ENCODE assay signal across 1 cellular context in genomic region chr19:10625003-10625761, GRCh38.
TF ChIP-seq lines count a peak whose summit lies in the region.

SLC44A2 (plus strand) TSS chr19:10625553; CDS start chr19:10625634, 81 bp downstream.

TF ChIP-seq in HEK293, 187 proteins besides CTCF, POLR2A, EP300 and RAD21 (continued from another document and continues in another):
- TF ChIP-seq ZNF639 (tag by site-specific recombination; IDR thresholded peaks at IDR 0.05) (no peak), ZNF558 (tag by site-specific recombination; IDR thresholded peaks at IDR 0.05) (no peak), ZFP41 (tag by site-specific recombination; IDR thresholded peaks at IDR 0.05; ENCODE audit: borderline replicate concordance) (no peak), ZIC2 (tag by site-specific recombination; IDR thresholded peaks at IDR 0.05) (peak; percentile 74), ZFP69B (tag by site-specific recombination; IDR thresholded peaks at IDR 0.05) (no peak), OSR2 (tag by site-specific recombination; IDR thresholded peaks at IDR 0.05) (0 out of 2 replicates have a peak, but pooled peaks have one; percentile 34), ZNF133 (tag by site-specific recombination; IDR thresholded peaks at IDR 0.05) (no peak), ZNF600 (tag by site-specific recombination; IDR thresholded peaks at IDR 0.05) (no peak; the same call in 1 of the 2 replicates), HOXA7 (CRISPR knock-in tag; IDR thresholded peaks at IDR 0.05; ENCODE audit: borderline replicate concordance) (no peak), ZBTB1 (tag by site-specific recombination; IDR thresholded peaks at IDR 0.05) (no peak), MZF1 (tag by site-specific recombination; IDR thresholded peaks at IDR 0.05; ENCODE audit: borderline replicate concordance) (no peak), ZNF610 (tag by site-specific recombination; IDR thresholded peaks at IDR 0.05; ENCODE audit: borderline replicate concordance) (no peak), ZNF449 (tag by site-specific recombination; IDR thresholded peaks at IDR 0.05) (peak; percentile 63; the same call in 1 of the 2 replicates), SALL2 (tag by site-specific recombination; IDR thresholded peaks at IDR 0.05; ENCODE audit: borderline replicate concordance) (no peak), RBAK (tag by site-specific recombination; IDR thresholded peaks at IDR 0.05) (no peak), SETDB1 (IDR thresholded peaks at IDR 0.05; ENCODE audit: insufficient read length, low read length) (no peak), ZBTB17 (tag by site-specific recombination; IDR thresholded peaks at IDR 0.05) (no peak), ZNF174 (tag by site-specific recombination; IDR thresholded peaks at IDR 0.05) (no peak), EGR2 (tag by site-specific recombination; IDR thresholded peaks at IDR 0.05; ENCODE audit: low read depth) (peak; percentile 50; the same call in 1 of the 2 replicates), ZNF24 (tag by site-specific recombination; IDR thresholded peaks at IDR 0.05) (no peak), ZNF76 (tag by site-specific recombination; IDR thresholded peaks at IDR 0.05; ENCODE audit: borderline replicate concordance, low read depth) (no peak), ZNF48 (tag by site-specific recombination; IDR thresholded peaks at IDR 0.05) (no peak), ZNF169 (tag by site-specific recombination; IDR thresholded peaks at IDR 0.05) (no peak), FEZF1 (tag by site-specific recombination; IDR thresholded peaks at IDR 0.05) (no peak), ZNF184 (tag by site-specific recombination; IDR thresholded peaks at IDR 0.05) (no peak), ZSCAN18 (tag by site-specific recombination; IDR thresholded peaks at IDR 0.05) (no peak), HIC1 (tag by site-specific recombination; IDR thresholded peaks at IDR 0.05) (peak; percentile 92), BCL11B (tag by site-specific recombination; IDR thresholded peaks at IDR 0.05; ENCODE audit: low read depth) (no peak), ZNF530 (tag by site-specific recombination; IDR thresholded peaks at IDR 0.05; ENCODE audit: low read depth) (no peak), ZNF311 (tag by site-specific recombination; IDR thresholded peaks at IDR 0.05; ENCODE audit: borderline replicate concordance) (no peak), ZBTB44 (tag by site-specific recombination; IDR thresholded peaks at IDR 0.05) (0 out of 2 replicates have a peak, but pooled peaks have one; percentile 37), MYNN (tag by site-specific recombination; IDR thresholded peaks at IDR 0.05; ENCODE audit: borderline replicate concordance) (no peak), ZBTB20 (tag by site-specific recombination; IDR thresholded peaks at IDR 0.05) (peak; percentile 37; the same call in 1 of the 2 replicates), ZNF423 (tag by site-specific recombination; IDR thresholded peaks at IDR 0.05) (no peak; the same call in 1 of the 2 replicates), ZNF561 (tag by site-specific recombination; IDR thresholded peaks at IDR 0.05; ENCODE audit: borderline replicate concordance) (peak; percentile 90; the same call in 1 of the 2 replicates), ZNF664 (tag by site-specific recombination; IDR thresholded peaks at IDR 0.05) (no peak), SCRT1 (tag by site-specific recombination; IDR thresholded peaks at IDR 0.05; ENCODE audit: borderline replicate concordance) (peak; percentile 73), ZNF585B (tag by site-specific recombination; IDR thresholded peaks at IDR 0.05) (no peak), ZBTB48 (tag by site-specific recombination; IDR thresholded peaks at IDR 0.05) (peak; percentile 76), ZNF202 (tag by site-specific recombination; IDR thresholded peaks at IDR 0.05; ENCODE audit: borderline replicate concordance) (no peak), ZNF157 (tag by site-specific recombination; IDR thresholded peaks at IDR 0.05) (no peak), TCF7L2 (IDR thresholded peaks at IDR 0.05; ENCODE audit: borderline replicate concordance, low read depth, low read length) (no peak), PRDM2 (tag by site-specific recombination; IDR thresholded peaks at IDR 0.05; ENCODE audit: borderline replicate concordance) (no peak), ZNF324 (tag by site-specific recombination; IDR thresholded peaks at IDR 0.05) (0 out of 2 replicates have a peak, but pooled peaks have one; percentile 17), ZNF701 (tag by site-specific recombination; IDR thresholded peaks at IDR 0.05) (no peak), ZNF391 (tag by site-specific recombination; IDR thresholded peaks at IDR 0.05; ENCODE audit: borderline replicate concordance, low read depth) (no peak), KLF16 (tag by site-specific recombination; IDR thresholded peaks at IDR 0.05) (no peak)
- TF ChIP-seq, protein P1, sequence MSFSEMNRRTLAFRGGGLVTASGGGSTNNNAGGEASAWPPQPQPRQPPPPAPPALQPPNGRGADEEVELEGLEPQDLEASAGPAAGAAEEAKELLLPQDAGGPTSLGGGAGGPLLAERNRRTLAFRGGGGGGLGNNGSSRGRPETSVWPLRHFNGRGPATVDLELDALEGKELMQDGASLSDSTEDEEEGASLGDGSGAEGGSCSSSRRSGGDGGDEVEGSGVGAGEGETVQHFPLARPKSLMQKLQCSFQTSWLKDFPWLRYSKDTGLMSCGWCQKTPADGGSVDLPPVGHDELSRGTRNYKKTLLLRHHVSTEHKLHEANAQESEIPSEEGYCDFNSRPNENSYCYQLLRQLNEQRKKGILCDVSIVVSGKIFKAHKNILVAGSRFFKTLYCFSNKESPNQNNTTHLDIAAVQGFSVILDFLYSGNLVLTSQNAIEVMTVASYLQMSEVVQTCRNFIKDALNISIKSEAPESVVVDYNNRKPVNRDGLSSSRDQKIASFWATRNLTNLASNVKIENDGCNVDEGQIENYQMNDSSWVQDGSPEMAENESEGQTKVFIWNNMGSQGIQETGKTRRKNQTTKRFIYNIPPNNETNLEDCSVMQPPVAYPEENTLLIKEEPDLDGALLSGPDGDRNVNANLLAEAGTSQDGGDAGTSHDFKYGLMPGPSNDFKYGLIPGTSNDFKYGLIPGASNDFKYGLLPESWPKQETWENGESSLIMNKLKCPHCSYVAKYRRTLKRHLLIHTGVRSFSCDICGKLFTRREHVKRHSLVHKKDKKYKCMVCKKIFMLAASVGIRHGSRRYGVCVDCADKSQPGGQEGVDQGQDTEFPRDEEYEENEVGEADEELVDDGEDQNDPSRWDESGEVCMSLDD (tag by site-specific recombination; IDR thresholded peaks at IDR 0.05) = no peak
- TF ChIP-seq, protein P2, sequence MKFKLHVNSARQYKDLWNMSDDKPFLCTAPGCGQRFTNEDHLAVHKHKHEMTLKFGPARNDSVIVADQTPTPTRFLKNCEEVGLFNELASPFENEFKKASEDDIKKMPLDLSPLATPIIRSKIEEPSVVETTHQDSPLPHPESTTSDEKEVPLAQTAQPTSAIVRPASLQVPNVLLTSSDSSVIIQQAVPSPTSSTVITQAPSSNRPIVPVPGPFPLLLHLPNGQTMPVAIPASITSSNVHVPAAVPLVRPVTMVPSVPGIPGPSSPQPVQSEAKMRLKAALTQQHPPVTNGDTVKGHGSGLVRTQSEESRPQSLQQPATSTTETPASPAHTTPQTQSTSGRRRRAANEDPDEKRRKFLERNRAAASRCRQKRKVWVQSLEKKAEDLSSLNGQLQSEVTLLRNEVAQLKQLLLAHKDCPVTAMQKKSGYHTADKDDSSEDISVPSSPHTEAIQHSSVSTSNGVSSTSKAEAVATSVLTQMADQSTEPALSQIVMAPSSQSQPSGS (tag by site-specific recombination; IDR thresholded peaks at IDR 0.05; ENCODE audit: low read depth) = no peak
